Comparison of ENCODE assay signal across 7 cellular contexts in the genomic region with DNA sequence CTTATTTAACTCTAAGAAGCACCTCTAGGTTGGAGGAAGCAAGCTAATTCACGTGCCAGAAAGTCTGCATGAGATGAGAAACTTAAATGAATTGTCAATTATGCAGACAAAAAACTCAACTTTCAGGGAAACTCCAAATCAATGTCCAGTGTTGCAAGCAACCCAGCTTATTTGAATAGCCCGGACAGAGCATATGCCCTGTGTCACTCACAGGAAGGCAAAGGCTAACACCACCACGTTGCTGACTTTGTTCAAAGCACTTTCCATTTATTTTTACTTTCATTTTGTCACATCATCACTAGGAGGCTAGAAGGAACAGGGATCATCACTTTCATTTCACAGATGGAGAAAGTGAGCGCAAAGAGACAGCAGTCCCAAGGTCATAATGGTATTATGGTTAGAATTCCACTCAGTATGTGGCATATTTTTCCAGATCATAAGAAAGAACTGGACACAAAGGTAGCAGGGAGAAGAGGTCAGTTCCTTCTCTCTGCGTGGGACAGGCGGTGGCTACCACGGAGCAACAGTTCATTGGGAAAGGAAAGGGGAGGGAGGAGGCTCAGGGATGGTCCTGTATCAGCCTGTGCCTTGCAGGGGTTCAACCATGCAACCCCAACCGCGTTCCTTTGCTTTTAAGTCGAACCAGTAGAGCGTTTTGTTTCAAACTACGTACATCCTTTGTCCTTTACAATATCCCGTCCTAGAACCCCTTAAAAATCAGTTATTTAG. TPM values are rescaled to one million over a fixed set of nuclear protein-coding genes. Genes with fewer than 3 reads are reported as not detected.
DNase-seq lines count a peak whose midpoint lies in the region; ATAC-seq and TF ChIP-seq lines count a peak whose summit lies in the region.

No MANE protein-coding gene starts in this region.

- CTCF ChIA-PET in Panc1 (lab: Charles Lee), result no interaction called here

- POLR2A ChIA-PET in Panc1 (lab: Charles Lee), result interaction anchor here (0.9 kb wide), 1 partner anchor 17 kb away, joined by 3 read pairs; no protein-coding TSS in a partner anchor

- peaks cover 68% of the 10 kb centered on the region for H3K4me1 ChIP-seq in Panc1 (ENCODE audit: control insufficient read depth, insufficient read depth, low read length)
- peaks cover 4% of the 10 kb centered on the region for H3K4me1 ChIP-seq in colonic mucosa
- peaks cover 66% of the 10 kb centered on the region for H3K4me1 ChIP-seq in lower lobe of right lung
- H3K4me1 ChIP-seq in thoracic aorta (ENCODE audit: control insufficient read depth in 1 of 2, low read depth in 2 of 2), result peaks cover 37 to 54% of the 10 kb centered on the region in 2 donors

- no peaks in the 10 kb centered on the region for H3K36me3 ChIP-seq in Panc1 (ENCODE audit: control insufficient read depth, insufficient read depth, low read length)
- no peaks in the 10 kb centered on the region for H3K36me3 ChIP-seq in colonic mucosa
- peaks cover 7% of the 10 kb centered on the region for H3K36me3 ChIP-seq in lower lobe of right lung
- H3K36me3 ChIP-seq in thoracic aorta, result no peaks in the 10 kb centered on the region

- H3K9me3 ChIP-seq in Panc1 (ENCODE audit: control insufficient read depth, insufficient read depth, low read depth, low read length) (no peaks in the 10 kb centered on the region), colonic mucosa (no peaks in the 10 kb centered on the region), lower lobe of right lung (no peaks in the 10 kb centered on the region), thoracic aorta (no peaks in the 10 kb centered on the region)

- in situ Hi-C loops in Panc1 (cut with HindIII; ENCODE audit: low pct_unique_long_range_greater_than_20kb, low sequenced_read_pairs), result no loop called here

- peak overlapping the region; percentile 96 for H3K27ac ChIP-seq in Panc1 (ENCODE audit: low read length)
- H3K27ac ChIP-seq in colonic mucosa, result peak overlapping the region; percentile 68
- H3K27ac ChIP-seq in lower lobe of right lung, result peak overlapping the region; percentile 88
- peak overlapping the region; percentile 87 to 93 for H3K27ac ChIP-seq in thoracic aorta

- TSS peak; percentile 76 for BruUV-seq in Panc1 (replicated peaks; lab: Mats Ljungman, UMichigan)

- H3K4me3 ChIP-seq in Panc1 (ENCODE audit: low read depth in 2 of 2, low read length in 2 of 2), result peak overlapping the region; percentile 92 to 94
- peak overlapping the region; percentile 53 for H3K4me3 ChIP-seq in colonic mucosa
- peak overlapping the region; percentile 82 for H3K4me3 ChIP-seq in lower lobe of right lung
- peak overlapping the region; percentile 73 for H3K4me3 ChIP-seq in thoracic aorta

- no peak for TF ChIP-seq CTCF in Panc1 (IDR thresholded peaks at IDR 0.05)
- no peak for TF ChIP-seq CTCF in colonic mucosa (IDR thresholded peaks at IDR 0.05)
- TF ChIP-seq CTCF in lower lobe of right lung (IDR thresholded peaks at IDR 0.05), result no peak
- TF ChIP-seq CTCF in thoracic aorta (IDR thresholded peaks at IDR 0.05), result no peak

- intact Hi-C loops in Panc1 (cut with micrococcal nuclease; ENCODE audit: unreplicated experiment) (loop anchor here (5.0 kb wide), 1 partner anchor 98 kb away; no protein-coding TSS in a partner anchor), colonic mucosa (cut with DNase I) (no loop called here), lower lobe of right lung (cut with DNase I) (no loop called here)

- H3K27me3 ChIP-seq in Panc1 (ENCODE audit: control insufficient read depth, insufficient read depth, low read length) (no peaks in the 10 kb centered on the region), colonic mucosa (no peaks in the 10 kb centered on the region), lower lobe of right lung (ENCODE audit: low read depth) (no peaks in the 10 kb centered on the region), thoracic aorta (replicated peaks; ENCODE audit: insufficient read depth) (no peaks in the 10 kb centered on the region)

- DNase-seq in GM04503 (ENCODE audit: low read depth) (peak; percentile 45), H4 (ENCODE audit: low spot score) (peak; percentile 81), Panc1 (ENCODE audit: low read depth, low spot score) (no peak), colonic mucosa (peak; percentile 30), lower lobe of right lung (no peak), thoracic aorta (ENCODE audit: low spot score) (no peak)

- ATAC-seq in Panc1 (peak; percentile 49), lower lobe of right lung (peak; percentile 8 to 45), thoracic aorta (ENCODE audit: insufficient number of reproducible peaks, low FRiP score, low read depth) (no peak), GM18868 (IDR thresholded peaks at IDR 0.05; ENCODE audit: unreplicated experiment) (no peak)

- H3K9ac ChIP-seq in colonic mucosa (ENCODE audit: low read depth in 2 of 2, low read length in 2 of 2), result peak overlapping the region; percentile 70 to 76

RNA-seq across cellular contexts. Expression of a gene that starts 1.2 kb away (rescaled TPM):
- total RNA-seq in H4 (2014; rRNA removed; shearing (Covaris generic)), result 49.6 and 57.7 TPM in 2 replicates
- total RNA-seq in Panc1 (2021; ENCODE audit: unreplicated experiment) (141 TPM), colonic mucosa (10 to 100 TPM in 1 of 2 donors, 1 to 10 TPM in 1; 5.1 to 10.7 TPM), lower lobe of right lung (157 TPM), thoracic aorta (100 to 1,000 TPM; 114 to 168 TPM)
- polyA plus RNA-seq in Panc1 (2012; ENCODE audit: insufficient read length), result 63.2 TPM

Comparison
In these comparisons a context has a peak if more than half of its experiments do, and no peak if none do; other contexts are left out.
1. DNase-seq: peak in GM04503 (single experiment), H4 (single experiment) and colonic mucosa (single experiment); none in Panc1 (single experiment), lower lobe of right lung (single experiment) and thoracic aorta (single experiment).
2. ATAC-seq: peak in Panc1 (single experiment) and lower lobe of right lung (2 of 2); none in thoracic aorta (single experiment) and GM18868 (single experiment).
3. Peak in every context shown above with its lines, with median percentiles within 50 percentile points of each other: H3K27ac ChIP-seq and H3K4me3 ChIP-seq.